In genomic region chr1:179197690-179198297, GRCh38 we compare ENCODE assay signal across 21 cellular contexts.
"Had no signal": no experiment of that assay in that cellular context is flagged by ENCODE, and none has a peak within 500 bp of the region (broad histone marks: within the 10 kb centered on the region; RNA-seq: fewer than 3 reads in every experiment).

No MANE protein-coding gene starts in this region.

- H3K4me2 ChIP-seq: PC-9 had no signal

- H3K27ac ChIP-seq: adrenal gland, breast epithelium, PC-9 had no signal

- H3K4me1 ChIP-seq: breast epithelium had no signal

- H3K4me3 ChIP-seq: adrenal gland, breast epithelium, PC-9 had no signal

- H2AFZ ChIP-seq: PC-9 had no signal

- H3K27me3 ChIP-seq: adrenal gland, breast epithelium had no signal

- DNase-seq: activated CD4-positive, alpha-beta memory T cell treated with anti-CD3 and anti-CD28 coated beads, Interleukin-2, amount 10 ng/mL, durations not matched to agents 7 days and 5 days; activated CD4-positive, alpha-beta T cell treated with anti-CD3 and anti-CD28 coated beads, Interleukin-2, amount 50 U/mL, for 1 hour; activated CD4-positive, CD25-positive, alpha-beta regulatory T cell; activated naive CD4-positive, alpha-beta T cell treated with anti-CD3 and anti-CD28 coated beads, Interleukin-2, amount 50 U/mL, for 16 hours; activated naive CD8-positive, alpha-beta T cell treated with anti-CD3 and anti-CD28 coated beads, Interleukin-2, amount 10 ng/mL, durations not matched to agents 7 days and 5 days; activated T-cell treated with anti-CD3 and anti-CD28 coated beads for 4 hours; activated T-cell treated with anti-CD3 and anti-CD28 coated beads, Interleukin-2, amount 50 U/mL, for 72 hours; adrenal gland; anterior cingulate cortex; KG1; NCI-H1092; NCI-H1417 treated with DMSO at 0.1 percent for 48 hours; NCI-H1694 treated with DMSO at 0.1 percent for 48 hours; NCI-H2029 treated with DMSO at 0.1 percent for 48 hours; NCI-H510A treated with DMSO at 0.1 percent for 48 hours; NCI-H69; PC-9; SIG-M5; T-helper 17 cell; T-helper 9 cell had no signal

- H3K36me3 ChIP-seq: adrenal gland, breast epithelium had no signal

- H3K9me3 ChIP-seq: adrenal gland, breast epithelium had no signal

- ATAC-seq: activated T-cell treated with anti-CD3 and anti-CD28 coated beads, Interleukin-2, amount 50 U/mL, for 72 hours; T-helper 17 cell had no signal
